In genomic region chr7:140479062-140479738, GRCh38 we compare ENCODE assay signal across 1 cellular context.
TF ChIP-seq lines count a peak whose summit lies in the region.

A gene with protein sequence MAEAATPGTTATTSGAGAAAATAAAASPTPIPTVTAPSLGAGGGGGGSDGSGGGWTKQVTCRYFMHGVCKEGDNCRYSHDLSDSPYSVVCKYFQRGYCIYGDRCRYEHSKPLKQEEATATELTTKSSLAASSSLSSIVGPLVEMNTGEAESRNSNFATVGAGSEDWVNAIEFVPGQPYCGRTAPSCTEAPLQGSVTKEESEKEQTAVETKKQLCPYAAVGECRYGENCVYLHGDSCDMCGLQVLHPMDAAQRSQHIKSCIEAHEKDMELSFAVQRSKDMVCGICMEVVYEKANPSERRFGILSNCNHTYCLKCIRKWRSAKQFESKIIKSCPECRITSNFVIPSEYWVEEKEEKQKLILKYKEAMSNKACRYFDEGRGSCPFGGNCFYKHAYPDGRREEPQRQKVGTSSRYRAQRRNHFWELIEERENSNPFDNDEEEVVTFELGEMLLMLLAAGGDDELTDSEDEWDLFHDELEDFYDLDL (minus strand): TSS chr7:140479505. CDS start chr7:140479344, 161 bp downstream.

TF ChIP-seq in GM23338, 12 proteins besides CTCF, POLR2A, EP300 and RAD21 (continued from another document):
- TF ChIP-seq, protein P1, sequence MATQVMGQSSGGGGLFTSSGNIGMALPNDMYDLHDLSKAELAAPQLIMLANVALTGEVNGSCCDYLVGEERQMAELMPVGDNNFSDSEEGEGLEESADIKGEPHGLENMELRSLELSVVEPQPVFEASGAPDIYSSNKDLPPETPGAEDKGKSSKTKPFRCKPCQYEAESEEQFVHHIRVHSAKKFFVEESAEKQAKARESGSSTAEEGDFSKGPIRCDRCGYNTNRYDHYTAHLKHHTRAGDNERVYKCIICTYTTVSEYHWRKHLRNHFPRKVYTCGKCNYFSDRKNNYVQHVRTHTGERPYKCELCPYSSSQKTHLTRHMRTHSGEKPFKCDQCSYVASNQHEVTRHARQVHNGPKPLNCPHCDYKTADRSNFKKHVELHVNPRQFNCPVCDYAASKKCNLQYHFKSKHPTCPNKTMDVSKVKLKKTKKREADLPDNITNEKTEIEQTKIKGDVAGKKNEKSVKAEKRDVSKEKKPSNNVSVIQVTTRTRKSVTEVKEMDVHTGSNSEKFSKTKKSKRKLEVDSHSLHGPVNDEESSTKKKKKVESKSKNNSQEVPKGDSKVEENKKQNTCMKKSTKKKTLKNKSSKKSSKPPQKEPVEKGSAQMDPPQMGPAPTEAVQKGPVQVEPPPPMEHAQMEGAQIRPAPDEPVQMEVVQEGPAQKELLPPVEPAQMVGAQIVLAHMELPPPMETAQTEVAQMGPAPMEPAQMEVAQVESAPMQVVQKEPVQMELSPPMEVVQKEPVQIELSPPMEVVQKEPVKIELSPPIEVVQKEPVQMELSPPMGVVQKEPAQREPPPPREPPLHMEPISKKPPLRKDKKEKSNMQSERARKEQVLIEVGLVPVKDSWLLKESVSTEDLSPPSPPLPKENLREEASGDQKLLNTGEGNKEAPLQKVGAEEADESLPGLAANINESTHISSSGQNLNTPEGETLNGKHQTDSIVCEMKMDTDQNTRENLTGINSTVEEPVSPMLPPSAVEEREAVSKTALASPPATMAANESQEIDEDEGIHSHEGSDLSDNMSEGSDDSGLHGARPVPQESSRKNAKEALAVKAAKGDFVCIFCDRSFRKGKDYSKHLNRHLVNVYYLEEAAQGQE (IDR thresholded peaks at IDR 0.05; ENCODE audit: unreplicated experiment) = peak; percentile 23
- TF ChIP-seq EZH2phosphoT487 (IDR thresholded peaks at IDR 0.05; ENCODE audit: unreplicated experiment) (no peak), ZNF331 (CRISPR knock-in tag; IDR thresholded peaks at IDR 0.05; ENCODE audit: low read depth) (no peak), ZNF114 (CRISPR knock-in tag; IDR thresholded peaks at IDR 0.05) (no peak), CREB1 (CRISPR knock-in tag; IDR thresholded peaks at IDR 0.05; ENCODE audit: low read depth) (peak; percentile 69; the same call in 1 of the 2 replicates), POLR2AphosphoS5 (IDR thresholded peaks at IDR 0.05; ENCODE audit: low read depth) (peak; percentile 95)
- TF ChIP-seq, protein P2, sequence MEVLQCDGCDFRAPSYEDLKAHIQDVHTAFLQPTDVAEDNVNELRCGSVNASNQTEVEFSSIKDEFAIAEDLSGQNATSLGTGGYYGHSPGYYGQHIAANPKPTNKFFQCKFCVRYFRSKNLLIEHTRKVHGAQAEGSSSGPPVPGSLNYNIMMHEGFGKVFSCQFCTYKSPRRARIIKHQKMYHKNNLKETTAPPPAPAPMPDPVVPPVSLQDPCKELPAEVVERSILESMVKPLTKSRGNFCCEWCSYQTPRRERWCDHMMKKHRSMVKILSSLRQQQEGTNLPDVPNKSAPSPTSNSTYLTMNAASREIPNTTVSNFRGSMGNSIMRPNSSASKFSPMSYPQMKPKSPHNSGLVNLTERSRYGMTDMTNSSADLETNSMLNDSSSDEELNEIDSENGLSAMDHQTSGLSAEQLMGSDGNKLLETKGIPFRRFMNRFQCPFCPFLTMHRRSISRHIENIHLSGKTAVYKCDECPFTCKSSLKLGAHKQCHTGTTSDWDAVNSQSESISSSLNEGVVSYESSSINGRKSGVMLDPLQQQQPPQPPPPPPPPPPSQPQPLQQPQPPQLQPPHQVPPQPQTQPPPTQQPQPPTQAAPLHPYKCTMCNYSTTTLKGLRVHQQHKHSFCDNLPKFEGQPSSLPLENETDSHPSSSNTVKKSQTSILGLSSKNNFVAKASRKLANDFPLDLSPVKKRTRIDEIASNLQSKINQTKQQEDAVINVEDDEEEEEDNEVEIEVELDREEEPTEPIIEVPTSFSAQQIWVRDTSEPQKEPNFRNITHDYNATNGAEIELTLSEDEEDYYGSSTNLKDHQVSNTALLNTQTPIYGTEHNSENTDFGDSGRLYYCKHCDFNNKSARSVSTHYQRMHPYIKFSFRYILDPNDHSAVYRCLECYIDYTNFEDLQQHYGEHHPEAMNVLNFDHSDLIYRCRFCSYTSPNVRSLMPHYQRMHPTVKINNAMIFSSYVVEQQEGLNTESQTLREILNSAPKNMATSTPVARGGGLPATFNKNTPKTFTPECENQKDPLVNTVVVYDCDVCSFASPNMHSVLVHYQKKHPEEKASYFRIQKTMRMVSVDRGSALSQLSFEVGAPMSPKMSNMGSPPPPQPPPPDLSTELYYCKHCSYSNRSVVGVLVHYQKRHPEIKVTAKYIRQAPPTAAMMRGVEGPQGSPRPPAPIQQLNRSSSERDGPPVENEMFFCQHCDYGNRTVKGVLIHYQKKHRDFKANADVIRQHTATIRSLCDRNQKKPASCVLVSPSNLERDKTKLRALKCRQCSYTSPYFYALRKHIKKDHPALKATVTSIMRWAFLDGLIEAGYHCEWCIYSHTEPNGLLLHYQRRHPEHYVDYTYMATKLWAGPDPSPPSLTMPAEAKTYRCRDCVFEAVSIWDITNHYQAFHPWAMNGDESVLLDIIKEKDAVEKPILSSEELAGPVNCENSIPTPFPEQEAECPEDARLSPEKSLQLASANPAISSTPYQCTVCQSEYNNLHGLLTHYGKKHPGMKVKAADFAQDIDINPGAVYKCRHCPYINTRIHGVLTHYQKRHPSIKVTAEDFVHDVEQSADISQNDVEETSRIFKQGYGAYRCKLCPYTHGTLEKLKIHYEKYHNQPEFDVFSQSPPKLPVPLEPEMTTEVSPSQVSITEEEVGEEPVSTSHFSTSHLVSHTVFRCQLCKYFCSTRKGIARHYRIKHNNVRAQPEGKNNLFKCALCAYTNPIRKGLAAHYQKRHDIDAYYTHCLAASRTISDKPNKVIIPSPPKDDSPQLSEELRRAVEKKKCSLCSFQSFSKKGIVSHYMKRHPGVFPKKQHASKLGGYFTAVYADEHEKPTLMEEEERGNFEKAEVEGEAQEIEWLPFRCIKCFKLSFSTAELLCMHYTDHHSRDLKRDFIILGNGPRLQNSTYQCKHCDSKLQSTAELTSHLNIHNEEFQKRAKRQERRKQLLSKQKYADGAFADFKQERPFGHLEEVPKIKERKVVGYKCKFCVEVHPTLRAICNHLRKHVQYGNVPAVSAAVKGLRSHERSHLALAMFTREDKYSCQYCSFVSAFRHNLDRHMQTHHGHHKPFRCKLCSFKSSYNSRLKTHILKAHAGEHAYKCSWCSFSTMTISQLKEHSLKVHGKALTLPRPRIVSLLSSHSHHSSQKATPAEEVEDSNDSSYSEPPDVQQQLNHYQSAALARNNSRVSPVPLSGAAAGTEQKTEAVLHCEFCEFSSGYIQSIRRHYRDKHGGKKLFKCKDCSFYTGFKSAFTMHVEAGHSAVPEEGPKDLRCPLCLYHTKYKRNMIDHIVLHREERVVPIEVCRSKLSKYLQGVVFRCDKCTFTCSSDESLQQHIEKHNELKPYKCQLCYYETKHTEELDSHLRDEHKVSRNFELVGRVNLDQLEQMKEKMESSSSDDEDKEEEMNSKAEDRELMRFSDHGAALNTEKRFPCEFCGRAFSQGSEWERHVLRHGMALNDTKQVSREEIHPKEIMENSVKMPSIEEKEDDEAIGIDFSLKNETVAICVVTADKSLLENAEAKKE (CRISPR knock-in tag; IDR thresholded peaks at IDR 0.05) = no peak
